Comparison of ENCODE assay signal across 1 cellular context in the genomic region with DNA sequence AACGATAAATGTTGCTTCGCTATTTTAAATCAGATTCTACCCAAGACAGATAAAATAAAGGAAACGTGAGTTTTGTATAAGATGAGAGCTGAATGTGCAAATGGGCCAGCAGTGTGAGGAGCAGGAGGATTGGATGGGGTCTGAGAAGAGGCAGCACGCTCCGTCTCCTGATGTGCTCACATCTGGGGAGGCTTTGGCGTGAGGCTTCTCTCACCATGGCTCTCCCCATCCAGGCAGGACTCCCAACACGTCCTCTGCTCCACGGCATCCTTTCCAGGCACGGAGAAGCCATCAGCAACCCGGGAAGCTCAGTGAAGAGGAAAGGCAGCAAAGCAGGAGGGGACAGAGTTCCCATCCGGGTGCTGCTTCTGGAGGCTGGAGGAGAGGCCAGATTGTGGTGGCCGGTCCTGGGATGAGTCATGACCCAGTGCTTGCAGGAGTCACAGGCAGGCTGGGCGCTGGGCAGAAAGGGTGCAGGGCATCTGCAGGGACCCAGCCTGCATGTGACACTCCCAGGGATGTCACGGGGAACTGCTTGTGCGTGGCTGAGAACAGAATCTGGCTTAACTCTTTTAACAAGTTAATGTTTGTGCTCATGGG.
TF ChIP-seq lines count a peak whose summit lies in the region.

No MANE protein-coding gene starts in this region.

TF ChIP-seq in H1, 55 proteins besides CTCF, POLR2A, EP300 and RAD21:
- TF ChIP-seq, protein P1, sequence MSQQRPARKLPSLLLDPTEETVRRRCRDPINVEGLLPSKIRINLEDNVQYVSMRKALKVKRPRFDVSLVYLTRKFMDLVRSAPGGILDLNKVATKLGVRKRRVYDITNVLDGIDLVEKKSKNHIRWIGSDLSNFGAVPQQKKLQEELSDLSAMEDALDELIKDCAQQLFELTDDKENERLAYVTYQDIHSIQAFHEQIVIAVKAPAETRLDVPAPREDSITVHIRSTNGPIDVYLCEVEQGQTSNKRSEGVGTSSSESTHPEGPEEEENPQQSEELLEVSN (IDR thresholded peaks at IDR 0.05), result no peak
- TF ChIP-seq BACH1 (IDR thresholded peaks at IDR 0.05; ENCODE audit: low read length), result no peak
- no peak for TF ChIP-seq FOSL1 (IDR thresholded peaks at IDR 0.05; ENCODE audit: insufficient read depth, low read depth, low read length)
- TF ChIP-seq SAP30 (IDR thresholded peaks at IDR 0.05; ENCODE audit: insufficient read depth, insufficient replicate concordance, low read length), result no peak
- no peak for TF ChIP-seq POU5F1 (IDR thresholded peaks at IDR 0.05; ENCODE audit: low read depth, low read length)
- no peak for TF ChIP-seq KDM4A (IDR thresholded peaks at IDR 0.05; ENCODE audit: low read depth, low read length, severe bottlenecking)
- no peak for TF ChIP-seq ZNF274 (IDR thresholded peaks at IDR 0.05; ENCODE audit: borderline replicate concordance, extremely low read depth, low read length)
- TF ChIP-seq RXRA (IDR thresholded peaks at IDR 0.05; ENCODE audit: insufficient read depth, low read depth, low read length), result no peak
- no peak for TF ChIP-seq HDAC2 (IDR thresholded peaks at IDR 0.05; ENCODE audit: borderline replicate concordance in 1 of 2, low read depth in 2 of 2, low read length in 2 of 2)
- TF ChIP-seq SIX5 (IDR thresholded peaks at IDR 0.05; ENCODE audit: low read depth, low read length), result no peak
- TF ChIP-seq TCF12 (IDR thresholded peaks at IDR 0.05; ENCODE audit: low read depth, low read length), result no peak
